In genomic region chr9:94259077-94259847, GRCh38 we compare ENCODE assay signal across 8 cellular contexts. TPM values are rescaled to one million over a fixed set of nuclear protein-coding genes. Genes with fewer than 3 reads are reported as not detected.
A peak's percentile ranks its signal among the peaks of the same experiment; 100 is the strongest.
DNase-seq lines count a peak whose midpoint lies in the region; ATAC-seq, FAIRE-seq and TF ChIP-seq lines count a peak whose summit lies in the region.

ZNF169 (plus strand) TSS chr9:94259298; CDS start chr9:94278813, 19,515 bp downstream.

- H3K4me3 ChIP-seq in BLaER1 (peak within 1 kb of the TSS; percentile 97), dorsolateral prefrontal cortex (peak within 1 kb of the TSS; percentile 65 to 99 (median 92)), right lobe of liver (peak within 1 kb of the TSS; percentile 78 to 90 (median 88))

- 7% methylated on average over 11 of the region's 49 CpGs for whole genome bisulfite sequencing in right lobe of liver (ENCODE audit: insufficient coverage, low coverage, low lambda C conversion rate, missing lambda C conversion rate)

- TF ChIP-seq POLR2A in right lobe of liver (IDR thresholded peaks at IDR 0.05), result peak; percentile 24

- peaks cover 15% of the 10 kb centered on the region for H3K36me3 ChIP-seq in BLaER1
- H3K36me3 ChIP-seq in right lobe of liver, result no peaks in the 10 kb centered on the region

- peak; percentile 100 for ATAC-seq in HG03442 (IDR thresholded peaks at IDR 0.05; ENCODE audit: unreplicated experiment)
- peak; percentile 100 for ATAC-seq in right lobe of liver

- peaks cover 12% of the 10 kb centered on the region; the same call in 1 of the 2 replicates for H4K20me1 ChIP-seq in BLaER1

- peaks cover 20% of the 10 kb centered on the region for H3K4me1 ChIP-seq in BLaER1
- peaks cover 0 to 5% (median 0%) of the 10 kb centered on the region in 4 donors for H3K4me1 ChIP-seq in right lobe of liver

- H3K9me3 ChIP-seq in BLaER1, result peaks cover 5% of the 10 kb centered on the region; the same call in 1 of the 2 replicates
- no peaks in the 10 kb centered on the region for H3K9me3 ChIP-seq in right lobe of liver

- H3K27me3 ChIP-seq in BLaER1 (no peaks in the 10 kb centered on the region), dorsolateral prefrontal cortex (no peaks in the 10 kb centered on the region), right lobe of liver (no peaks in the 10 kb centered on the region)

- FAIRE-seq in GM19239 (lab: Jason Lieb, UNC), result peak; percentile 99

- H3K9ac ChIP-seq in BLaER1, result peak within 1 kb of the TSS; percentile 89

- peak within 1 kb of the TSS; percentile 95 for H3K4me2 ChIP-seq in BLaER1

- H3K27ac ChIP-seq in BLaER1 (peak within 1 kb of the TSS; percentile 86), dorsolateral prefrontal cortex (peak within 1 kb of the TSS in 44 of 59 donors; percentile 15 to 88 (median 60)), right lobe of liver (peak within 1 kb of the TSS; percentile 4 to 40 (median 7))

- intact Hi-C loops in dorsolateral prefrontal cortex (cut with DNase I) (no loop called here), right lobe of liver (cut with DNase I) (no loop called here)

- TF ChIP-seq CTCF in dorsolateral prefrontal cortex (IDR thresholded peaks at IDR 0.05 in 54 of 56, conservative IDR thresholded peaks at IDR 0.05 in 2 of 56; ENCODE audit: low read depth in 1 of 56, partially characterized antibody in 56 of 56) (peak in 25 of 56 donors; percentile 12 to 48 (median 25)), right lobe of liver (IDR thresholded peaks at IDR 0.05) (no peak)

- peak; percentile 96 for DNase-seq in GM19239 (ENCODE audit: insufficient read length, low spot score)
- DNase-seq in NCI-H526 treated with DMSO at 0.1 percent for 48 hours (lab: John Stamatoyannopoulos, UW), result peak; percentile 48
- peak; percentile 73 to 88 for DNase-seq in activated CD4-positive, alpha-beta T cell treated with anti-CD3 and anti-CD28 coated beads, Interleukin-2, amount 50 U/mL, for 24 hours (ENCODE audit: low read depth in 1 of 2, low spot score in 1 of 2)
- DNase-seq in dorsolateral prefrontal cortex, result peak; percentile 84 to 96 (median 92)
- DNase-seq in right lobe of liver, result peak; percentile 92 to 95 (median 93)
- peak; percentile 90 for DNase-seq in stimulated activated CD4-positive, alpha-beta T cell treated with anti-CD3 and anti-CD28 coated beads, Interleukin-4, amount 100 ng/mL, for 24 hours

RNA-seq across cellular contexts. Expression of gene ZNF169, which starts in this region (rescaled TPM):
- total RNA-seq in dorsolateral prefrontal cortex (10 to 100 TPM; 10.1 to 23.7 (median 16.4) TPM), right lobe of liver (1 to 10 TPM; 1.1 to 2.2 (median 1.4) TPM)

Comparison
In these comparisons a context has a peak if more than half of its experiments do, and no peak if none do; other contexts are left out.
1. Peak in every context shown above with its lines: DNase-seq, ATAC-seq, H3K4me3 ChIP-seq and H3K27ac ChIP-seq.
2. H3K27ac ChIP-seq: peak in every context shown above with its lines; median percentile 86 in BLaER1; 60 in dorsolateral prefrontal cortex; 7 in right lobe of liver.